ENCODE assay signal across 18 cellular contexts in the genomic region with DNA sequence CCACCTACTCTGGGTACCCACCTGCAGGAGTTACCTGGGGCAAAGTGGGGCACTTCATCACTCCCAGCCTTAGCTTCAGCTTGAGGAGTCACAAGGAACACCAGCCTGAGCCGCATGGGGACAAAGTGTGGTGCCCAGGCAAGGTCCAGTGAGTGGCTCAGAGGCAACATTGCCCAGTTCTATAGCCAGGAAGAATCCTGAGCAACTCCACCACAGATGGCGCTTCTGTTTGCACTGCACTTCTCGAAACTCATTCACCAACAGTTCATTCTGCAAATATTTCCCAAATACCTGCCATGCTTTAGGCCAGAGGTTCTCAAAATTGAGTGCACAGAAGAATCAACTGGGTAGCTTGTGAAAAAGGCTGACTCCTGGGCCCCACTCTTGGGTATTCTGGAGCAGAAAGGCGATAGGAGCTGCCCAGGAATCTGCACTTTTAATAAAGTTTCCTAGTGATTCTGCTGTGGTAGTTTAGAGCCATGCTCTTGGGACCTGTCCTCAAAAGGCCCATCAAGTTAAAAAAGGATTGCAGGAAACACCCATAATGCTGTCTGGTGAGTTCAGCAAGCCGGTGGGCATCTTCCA.
DNase-seq lines count a peak whose midpoint lies in the region; ATAC-seq and TF ChIP-seq lines count a peak whose summit lies in the region.
"Had no signal": no experiment of that assay in that cellular context is flagged by ENCODE, and none has a peak within 500 bp of the region (broad histone marks: within the 10 kb centered on the region; RNA-seq: fewer than 3 reads in every experiment).

No MANE protein-coding gene starts in this region.

- no peak for TF ChIP-seq RAD21 in IMR-90 (IDR thresholded peaks at IDR 0.05; ENCODE audit: low read length)

- no peak overlapping the region for H2AK9ac ChIP-seq in IMR-90 (replicated peaks; ENCODE audit: low read depth, low read length, poor library complexity)

- no peak overlapping the region for H2BK5ac ChIP-seq in IMR-90 (ENCODE audit: low read depth, low read length, poor library complexity, severe bottlenecking)

- H3K27ac ChIP-seq in C4-2B: no peak overlapping the region
- H3K27ac ChIP-seq in IMR-90 (ENCODE audit: insufficient read depth, low read length): no peak overlapping the region
- no peak overlapping the region for H3K27ac ChIP-seq in left lung
- peak overlapping the region in 3 of 4 donors; percentile 2 to 27 (median 21) for H3K27ac ChIP-seq in upper lobe of left lung
- H3K27ac ChIP-seq in esophagus squamous epithelium: no peak overlapping the region
- H3K27ac ChIP-seq: HL-60, SJSA1 had no signal

- no peak overlapping the region for H4K91ac ChIP-seq in IMR-90 (ENCODE audit: insufficient read depth, low read depth, low read length)

- H3K4ac ChIP-seq in IMR-90 (ENCODE audit: low read depth, low read length): 0 out of 2 replicates have a peak overlapping the region, but pooled peaks have one; percentile 10

- ATAC-seq in IMR-90 (ENCODE audit: low read depth) (no peak), left lung (peak; percentile 83), upper lobe of left lung (ENCODE audit: low FRiP score in 2 of 2) (peak in 1 of 2 donors; percentile 50), GM18511 (IDR thresholded peaks at IDR 0.05; ENCODE audit: unreplicated experiment) (no peak)
- ATAC-seq: CD8-positive, alpha-beta T cell had no signal

- no peaks in the 10 kb centered on the region for H4K20me1 ChIP-seq in IMR-90 (ENCODE audit: insufficient read depth, low read length)

- H3K4me3 ChIP-seq in IMR-90 (ENCODE audit: insufficient read depth, low read depth, low read length): no peak overlapping the region
- no peak overlapping the region for H3K4me3 ChIP-seq in left lung
- H3K4me3 ChIP-seq in upper lobe of left lung: no peak overlapping the region
- H3K4me3 ChIP-seq in esophagus squamous epithelium: no peak overlapping the region
- H3K4me3 ChIP-seq: SJSA1 had no signal

- TF ChIP-seq CTCF in C4-2B (conservative IDR thresholded peaks at IDR 0.05) (peak; percentile 9; the same call in 1 of the 2 replicates), IMR-90 (conservative IDR thresholded peaks at IDR 0.05; ENCODE audit: low read depth, low read length) (no peak), left lung (IDR thresholded peaks at IDR 0.05) (no peak), upper lobe of left lung (IDR thresholded peaks at IDR 0.05) (no peak), esophagus squamous epithelium (IDR thresholded peaks at IDR 0.05) (no peak)

- dilution Hi-C loops in IMR-90 (cut with HindIII; ENCODE audit: low sequenced_read_pairs, unreplicated experiment): no loop called here

- H3K36me3 ChIP-seq in IMR-90 (ENCODE audit: control insufficient read depth, insufficient read depth, low read length) (no peaks in the 10 kb centered on the region), left lung (no peaks in the 10 kb centered on the region), upper lobe of left lung (no peaks in the 10 kb centered on the region), esophagus squamous epithelium (no peaks in the 10 kb centered on the region)
- H3K36me3 ChIP-seq: SJSA1 had no signal

- WGBS in IMR-90 (ENCODE audit: extremely low coverage in 2 of 2, insufficient read length in 1 of 2), 2 experiments: 93% methylated on average over 2 of the region's 5 CpGs; no CpG with 5 or more reads in 1 of the 2 experiments
- 63 to 70% methylated on average over 5 of the region's 5 CpGs for WGBS in upper lobe of left lung, 2 donors
- 80 to 86% methylated on average over 2 to 5 of the region's 5 CpGs for WGBS in esophagus squamous epithelium, 2 donors

- in situ Hi-C loops in IMR-90 (cut with MboI; ENCODE audit: low sequenced_read_pairs): no loop called here

- H4K8ac ChIP-seq in IMR-90 (ENCODE audit: low read depth in 2 of 2, low read length in 2 of 2): no peak overlapping the region

- 0 out of 2 replicates have a peak overlapping the region, but pooled peaks have one; percentile 87 for H2BK120ac ChIP-seq in IMR-90 (ENCODE audit: low read depth, low read length)

- POLR2A ChIA-PET in IMR-90 (lab: Charles Lee; ENCODE audit: unreplicated experiment): no interaction called here

- H2BK20ac ChIP-seq in IMR-90 (ENCODE audit: low read depth, low read length): no peak overlapping the region

- H3K9ac ChIP-seq in IMR-90 (ENCODE audit: low read depth, low read length): no peak overlapping the region

- no peak overlapping the region for H3K4me2 ChIP-seq in IMR-90 (ENCODE audit: low read depth, low read length)

- H3K18ac ChIP-seq in IMR-90 (ENCODE audit: low read depth, low read length): 0 out of 2 replicates have a peak overlapping the region, but pooled peaks have one; percentile 13

- no peak overlapping the region; the same call in 2 of the 3 replicates for H2BK15ac ChIP-seq in IMR-90 (ENCODE audit: low read depth, low read length)

- CTCF ChIA-PET in IMR-90 (lab: Yijun Ruan, JAX): no interaction called here

- no peaks in the 10 kb centered on the region for H3K79me1 ChIP-seq in IMR-90 (ENCODE audit: low read depth in 1 of 2, low read length in 2 of 2)

- no TSS peak for BruUV-seq in IMR-90 (replicated peaks; lab: Mats Ljungman, UMichigan)

- H2AFZ ChIP-seq in IMR-90 (replicated peaks; ENCODE audit: low read length, poor library complexity): peak overlapping the region; percentile 52

- H3K14ac ChIP-seq in IMR-90 (replicated peaks; ENCODE audit: low read depth, low read length): no peak overlapping the region; the same call in 1 of the 2 replicates

- TF ChIP-seq POLR2A in IMR-90 (IDR thresholded peaks at IDR 0.05; ENCODE audit: low read depth, low read length) (no peak), upper lobe of left lung (IDR thresholded peaks at IDR 0.05) (no peak), esophagus squamous epithelium (IDR thresholded peaks at IDR 0.05) (no peak)

- TF ChIP-seq EP300 in upper lobe of left lung (IDR thresholded peaks at IDR 0.05): no peak

- no peak overlapping the region for H4K5ac ChIP-seq in IMR-90 (ENCODE audit: low read depth, low read length)

- intact Hi-C loops in IMR-90 (cut with micrococcal nuclease): no loop called here
- intact Hi-C loops in left lung (cut with DNase I): no loop called here
- intact Hi-C loops in esophagus squamous epithelium (cut with DNase I): no loop called here

- H3K27me3 ChIP-seq in IMR-90 (ENCODE audit: control insufficient read depth, insufficient read depth, low read length): peaks cover 5% of the 10 kb centered on the region
- no peaks in the 10 kb centered on the region for H3K27me3 ChIP-seq in left lung
- H3K27me3 ChIP-seq in upper lobe of left lung: no peaks in the 10 kb centered on the region
- H3K27me3 ChIP-seq in esophagus squamous epithelium: no peaks in the 10 kb centered on the region
- H3K27me3 ChIP-seq: SJSA1 had no signal

- H3K9me1 ChIP-seq in IMR-90 (ENCODE audit: insufficient read depth, low read length): peaks cover 12% of the 10 kb centered on the region; the same call in 1 of the 2 replicates

- H2AK5ac ChIP-seq in IMR-90 (ENCODE audit: low read depth, low read length): peak overlapping the region; percentile 52; the same call in 1 of the 2 replicates

- H3K23ac ChIP-seq in IMR-90 (ENCODE audit: low read depth, low read length): no peak overlapping the region

- no peaks in the 10 kb centered on the region for H3K9me3 ChIP-seq in IMR-90 (ENCODE audit: control insufficient read depth, insufficient read depth, low read length)
- H3K9me3 ChIP-seq in left lung: no peaks in the 10 kb centered on the region
- no peaks in the 10 kb centered on the region for H3K9me3 ChIP-seq in upper lobe of left lung
- no peaks in the 10 kb centered on the region for H3K9me3 ChIP-seq in esophagus squamous epithelium
- H3K9me3 ChIP-seq: SJSA1 had no signal

- DNase-seq in IMR-90 (no peak), left lung (no peak), upper lobe of left lung (peak in 1 of 2 donors; percentile 60), GF-D8 (lab: John Stamatoyannopoulos, UW) (no peak), esophagus squamous epithelium (lab: John Stamatoyannopoulos, UW) (no peak)
- DNase-seq: AML-193; CD8-positive, alpha-beta T cell; HCEC 1CT; MV-4-11; NCI-H1417; NCI-H1930; NCI-H2171; NCI-H446 treated with DMSO at 0.1 percent for 48 hours; NCI-H82 had no signal

- no peak overlapping the region for H3K56ac ChIP-seq in IMR-90 (ENCODE audit: extremely low read depth, insufficient read depth, low read length)

- peaks cover 18% of the 10 kb centered on the region for H3K4me1 ChIP-seq in IMR-90 (ENCODE audit: control insufficient read depth, insufficient read depth, low read length)
- H3K4me1 ChIP-seq in left lung: no peaks in the 10 kb centered on the region
- H3K4me1 ChIP-seq in upper lobe of left lung: peaks cover 0 to 3% (median 0%) of the 10 kb centered on the region in 4 donors
- no peaks in the 10 kb centered on the region for H3K4me1 ChIP-seq in esophagus squamous epithelium

TF ChIP-seq in IMR-90, 13 proteins besides CTCF, POLR2A, EP300 and RAD21:
- TF ChIP-seq MXI1 (IDR thresholded peaks at IDR 0.05; ENCODE audit: borderline replicate concordance, low read depth, low read length) (no peak), CHD1 (IDR thresholded peaks at IDR 0.05; ENCODE audit: low read depth, low read length) (no peak), FOS (IDR thresholded peaks at IDR 0.05; ENCODE audit: low read depth, low read length) (no peak), BHLHE40 (IDR thresholded peaks at IDR 0.05; ENCODE audit: low read depth, low read length) (no peak), RCOR1 (IDR thresholded peaks at IDR 0.05; ENCODE audit: insufficient replicate concordance, low read length) (no peak)
- TF ChIP-seq, protein P1, sequence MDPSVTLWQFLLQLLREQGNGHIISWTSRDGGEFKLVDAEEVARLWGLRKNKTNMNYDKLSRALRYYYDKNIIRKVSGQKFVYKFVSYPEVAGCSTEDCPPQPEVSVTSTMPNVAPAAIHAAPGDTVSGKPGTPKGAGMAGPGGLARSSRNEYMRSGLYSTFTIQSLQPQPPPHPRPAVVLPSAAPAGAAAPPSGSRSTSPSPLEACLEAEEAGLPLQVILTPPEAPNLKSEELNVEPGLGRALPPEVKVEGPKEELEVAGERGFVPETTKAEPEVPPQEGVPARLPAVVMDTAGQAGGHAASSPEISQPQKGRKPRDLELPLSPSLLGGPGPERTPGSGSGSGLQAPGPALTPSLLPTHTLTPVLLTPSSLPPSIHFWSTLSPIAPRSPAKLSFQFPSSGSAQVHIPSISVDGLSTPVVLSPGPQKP (IDR thresholded peaks at IDR 0.05; ENCODE audit: borderline replicate concordance, low read depth, low read length): no peak
TF ChIP-seq in IMR-90: peak in this region for 0.

Comparison
In these comparisons a context has a peak if more than half of its experiments do, and no peak if none do; other contexts are left out.
1. H3K27ac ChIP-seq: peak in upper lobe of left lung (3 of 4); none in C4-2B (single experiment), IMR-90 (single experiment), left lung (0 of 2) and esophagus squamous epithelium (0 of 4).